In genomic region chr9:12822111-12822510, GRCh38 we compare ENCODE assay signal across 27 cellular contexts. TPM values are rescaled to one million over a fixed set of nuclear protein-coding genes. Genes with fewer than 3 reads are reported as not detected.
DNase-seq lines count a peak whose midpoint lies in the region; FAIRE-seq and TF ChIP-seq lines count a peak whose summit lies in the region.
"Had no signal": no experiment of that assay in that cellular context is flagged by ENCODE, and none has a peak within 500 bp of the region (broad histone marks: within the 10 kb centered on the region; RNA-seq: fewer than 3 reads in every experiment).

No MANE protein-coding gene starts in this region.

- TF ChIP-seq CTCF in astrocyte (IDR thresholded peaks at IDR 0.05; ENCODE audit: insufficient read depth, low read depth, low read length): no peak
- no peak for TF ChIP-seq CTCF in kidney epithelial cell (IDR thresholded peaks at IDR 0.05; ENCODE audit: insufficient read depth, low read length, poor library complexity, severe bottlenecking)

- H3K27me3 Mint-ChIP-seq in astrocyte (ENCODE audit: low read depth, unreplicated experiment): no peaks in the 10 kb centered on the region
- H3K27me3 Mint-ChIP-seq: activated naive CD4-positive, alpha-beta T cell treated with anti-CD3 and anti-CD28 coated beads, Interleukin-2, amount 10 ng/mL, durations not matched to agents 7 days and 5 days had no signal

- H3K79me2 ChIP-seq in GM23248 (ENCODE audit: insufficient read depth) (peaks cover 33% of the 10 kb centered on the region), astrocyte (ENCODE audit: insufficient read depth, low read length) (no peaks in the 10 kb centered on the region)

- in situ Hi-C loops in GM23248 (cut with MboI): no loop called here

- no peak for FAIRE-seq in astrocyte (lab: Jason Lieb, UNC)
- FAIRE-seq: endothelial cell of umbilical vein, GM12892, HepG2 had no signal

- intact Hi-C loops in posterior vena cava (cut with DNase I): no loop called here

- DNase-seq in GM23248 (peak; percentile 72), astrocyte (ENCODE audit: low read depth) (peak; percentile 68), kidney epithelial cell (ENCODE audit: low read depth) (peak; percentile 23), posterior vena cava (ENCODE audit: low spot score) (no peak), NCI-H446 treated with DMSO at 0.1 percent for 48 hours (lab: John Stamatoyannopoulos, UW) (no peak), putamen (ENCODE audit: low spot score) (no peak), SJCRH30 (no peak)
- DNase-seq: activated CD8-positive, alpha-beta T cell treated with anti-CD3 and anti-CD28 coated beads, Interleukin-2, amount 10 ng/mL, durations not matched to agents 7 days and 5 days; activated naive CD4-positive, alpha-beta T cell treated with anti-CD3 and anti-CD28 coated beads, Interleukin-2, amount 10 ng/mL, durations not matched to agents 7 days and 5 days; adrenal gland; islet precursor cell; Karpas-422; NCI-H1436; NCI-H2081 treated with DMSO at 0.1 percent for 48 hours; NCI-H345; PC-9; posterior cingulate gyrus; right lobe of liver; Right ventricle myocardium superior; stimulated activated CD4-positive, alpha-beta T cell treated with anti-CD3 and anti-CD28 coated beads, Interleukin-4, amount 100 ng/mL, for 1 hour had no signal

- no peak overlapping the region for H3K4me3 Mint-ChIP-seq in astrocyte (ENCODE audit: unreplicated experiment)
- H3K4me3 Mint-ChIP-seq: activated CD8-positive, alpha-beta T cell treated with anti-CD3 and anti-CD28 coated beads, Interleukin-2, amount 10 ng/mL, durations not matched to agents 7 days and 5 days; activated naive CD4-positive, alpha-beta T cell treated with anti-CD3 and anti-CD28 coated beads, Interleukin-2, amount 10 ng/mL, durations not matched to agents 7 days and 5 days; CD14-positive monocyte had no signal

- no peaks in the 10 kb centered on the region for H4K20me1 ChIP-seq in GM23248 (ENCODE audit: insufficient read depth)
- no peaks in the 10 kb centered on the region for H4K20me1 ChIP-seq in astrocyte (ENCODE audit: insufficient read depth, low read length)

- H3K27me3 ChIP-seq in GM23248 (replicated peaks; ENCODE audit: insufficient read depth) (no peaks in the 10 kb centered on the region), astrocyte (ENCODE audit: insufficient read depth, low read length) (no peaks in the 10 kb centered on the region), kidney epithelial cell (ENCODE audit: control insufficient read depth, insufficient read depth, low read length) (no peaks in the 10 kb centered on the region), SJCRH30 (no peaks in the 10 kb centered on the region)
- H3K27me3 ChIP-seq: adrenal gland, breast epithelium, right lobe of liver, tibial nerve had no signal

- H3K27ac ChIP-seq in GM23248: peak overlapping the region; percentile 37
- no peak overlapping the region for H3K27ac ChIP-seq in astrocyte (ENCODE audit: low read depth, low read length)
- no peak overlapping the region for H3K27ac ChIP-seq in SJCRH30
- H3K27ac ChIP-seq: adrenal gland, breast epithelium, PC-9, right lobe of liver, tibial nerve had no signal

- no peaks in the 10 kb centered on the region for H3K9me2 ChIP-seq in GM23248 (ENCODE audit: insufficient read depth)

- H3K36me3 ChIP-seq in GM23248 (ENCODE audit: low read depth) (peaks cover 17% of the 10 kb centered on the region), astrocyte (ENCODE audit: insufficient read depth, low read length) (no peaks in the 10 kb centered on the region), kidney epithelial cell (ENCODE audit: control insufficient read depth, insufficient read depth, low read length) (no peaks in the 10 kb centered on the region), SJCRH30 (no peaks in the 10 kb centered on the region)
- H3K36me3 ChIP-seq: adrenal gland, breast epithelium, right lobe of liver had no signal

- no peak overlapping the region for H3K9ac ChIP-seq in GM23248
- no peak overlapping the region for H3K9ac ChIP-seq in astrocyte (ENCODE audit: low read length)

- H3K4me2 ChIP-seq in GM23248 (ENCODE audit: unreplicated experiment) (peak overlapping the region; percentile 33), astrocyte (ENCODE audit: low read length) (no peak overlapping the region)
- H3K4me2 ChIP-seq: PC-9 had no signal

- H2AFZ ChIP-seq in GM23248: no peak overlapping the region
- H2AFZ ChIP-seq in astrocyte (ENCODE audit: low read depth, low read length): no peak overlapping the region
- H2AFZ ChIP-seq: PC-9 had no signal

- H3K4me1 ChIP-seq in GM23248 (ENCODE audit: insufficient read depth): peaks cover 48% of the 10 kb centered on the region
- peaks cover 10% of the 10 kb centered on the region for H3K4me1 ChIP-seq in astrocyte (ENCODE audit: insufficient read depth, low read length)
- H3K4me1 ChIP-seq in SJCRH30: peaks cover 6% of the 10 kb centered on the region; the same call in 1 of the 2 replicates

- 37 to 39% methylated on average over 2 of the region's 2 CpGs for WGBS in GM23248 (ENCODE audit: low coverage in 1 of 2, low lambda C conversion rate in 2 of 2, missing lambda C conversion rate in 2 of 2), 2 experiments

- H3K4me3 ChIP-seq in GM23248 (no peak overlapping the region), astrocyte (ENCODE audit: insufficient read depth, low read depth, low read length) (no peak overlapping the region), kidney epithelial cell (ENCODE audit: low read depth, low read length) (no peak overlapping the region), SJCRH30 (no peak overlapping the region)
- H3K4me3 ChIP-seq: adrenal gland, breast epithelium, PC-9, right lobe of liver, tibial nerve had no signal

- peaks cover 52% of the 10 kb centered on the region for H3F3A ChIP-seq in GM23248 (ENCODE audit: insufficient read depth)

- H3K9me3 ChIP-seq in GM23248 (ENCODE audit: low read depth) (no peaks in the 10 kb centered on the region), astrocyte (ENCODE audit: insufficient read depth, low read depth, low read length) (no peaks in the 10 kb centered on the region), SJCRH30 (replicated peaks) (no peaks in the 10 kb centered on the region)
- H3K9me3 ChIP-seq: adrenal gland, breast epithelium, right lobe of liver, tibial nerve had no signal

- peaks cover 8% of the 10 kb centered on the region for H3K4me1 Mint-ChIP-seq in astrocyte (ENCODE audit: low read depth, unreplicated experiment)
- H3K4me1 Mint-ChIP-seq: activated naive CD4-positive, alpha-beta T cell treated with anti-CD3 and anti-CD28 coated beads, Interleukin-2, amount 10 ng/mL, durations not matched to agents 7 days and 5 days; CD14-positive monocyte had no signal

- H3K36me3 Mint-ChIP-seq in astrocyte (ENCODE audit: low read depth, unreplicated experiment): peaks cover 2% of the 10 kb centered on the region
- H3K36me3 Mint-ChIP-seq: activated naive CD4-positive, alpha-beta T cell treated with anti-CD3 and anti-CD28 coated beads, Interleukin-2, amount 10 ng/mL, durations not matched to agents 7 days and 5 days; CD14-positive monocyte had no signal

- H3K27ac Mint-ChIP-seq in astrocyte (ENCODE audit: unreplicated experiment): no peak overlapping the region
- H3K27ac Mint-ChIP-seq: activated CD8-positive, alpha-beta T cell treated with anti-CD3 and anti-CD28 coated beads, Interleukin-2, amount 10 ng/mL, durations not matched to agents 7 days and 5 days; activated naive CD4-positive, alpha-beta T cell treated with anti-CD3 and anti-CD28 coated beads, Interleukin-2, amount 10 ng/mL, durations not matched to agents 7 days and 5 days; CD14-positive monocyte had no signal

- H3K9me3 Mint-ChIP-seq in astrocyte (ENCODE audit: unreplicated experiment): peaks cover 4% of the 10 kb centered on the region

RNA-seq across cellular contexts. Expression of gene LURAP1L, which starts 47.3 kb away (rescaled TPM):
- 16.2 and 30.4 TPM in 2 replicates for total RNA-seq in GM23248 (2014; rRNA removed; shearing (Covaris generic))
- 25.5 and 26.8 TPM in 2 replicates for polyA plus RNA-seq in GM23248 (2016; fragmentation: Nextera tagmentation; extraction: Ambion mirVana)
- 9.0 and 13.3 TPM in 2 replicates for total RNA-seq in astrocyte
- 44.5 and 46.6 TPM in 2 replicates for total RNA-seq in kidney epithelial cell
- 10 to 100 TPM; 13.9 to 18.1 TPM for total RNA-seq in posterior vena cava
- total RNA-seq in SJCRH30 (2014; rRNA removed; shearing (Covaris generic)): 5.3 and 6.4 TPM in 2 replicates
- total RNA-seq: activated CD8-positive, alpha-beta T cell treated with anti-CD3 and anti-CD28 coated beads, Interleukin-2, amount 10 ng/mL, durations not matched to agents 7 days and 5 days; T-helper 2 cell treated with Interferon-gamma antibody and Interleukin-4, amounts not matched to agents 100 ng/mL and 5 ng/mL, for 36 hours had no signal
- polyA plus RNA-seq: CD14-positive monocyte had no signal

Comparison
In these comparisons a context has a peak if more than half of its experiments do, and no peak if none do; other contexts are left out.
1. DNase-seq: peak in GM23248 (single experiment), astrocyte (single experiment) and kidney epithelial cell (single experiment); none in posterior vena cava (single experiment), NCI-H446 treated with DMSO at 0.1 percent for 48 hours (single experiment), putamen (single experiment) and SJCRH30 (0 of 2).